8 cellular contexts compared by ENCODE assay signal in the genomic region with DNA sequence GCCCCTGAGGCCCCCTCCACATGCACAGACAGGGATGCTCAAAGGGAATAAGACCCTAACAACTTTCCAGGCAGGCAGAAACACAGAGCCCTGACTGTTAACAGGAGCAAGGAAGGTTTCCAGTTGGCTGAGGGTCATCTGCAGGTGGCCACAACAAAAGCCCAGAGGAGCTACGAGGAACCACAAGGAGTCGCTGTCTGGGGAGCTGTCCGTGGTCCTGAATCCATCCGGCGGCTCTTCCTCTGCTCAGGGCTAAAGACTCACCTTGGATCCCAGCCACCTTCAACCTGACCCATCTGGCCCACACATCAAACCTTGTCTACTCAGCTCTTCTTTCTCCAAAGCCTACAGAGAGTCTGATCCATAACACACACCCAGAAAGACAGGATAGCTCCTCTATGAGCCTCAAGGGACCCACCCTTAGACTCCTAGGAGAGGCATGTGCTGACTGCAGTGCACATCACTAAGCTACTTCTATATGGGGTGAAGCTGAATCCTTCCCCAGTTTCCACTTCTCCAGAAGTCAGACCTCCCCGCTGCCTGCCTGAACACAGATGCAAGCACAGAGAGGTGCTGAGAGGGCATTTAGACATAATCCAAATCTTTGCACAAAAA.
A peak's percentile ranks its signal among the peaks of the same experiment; 100 is the strongest.
DNase-seq lines count a peak whose midpoint lies in the region; ATAC-seq and TF ChIP-seq lines count a peak whose summit lies in the region.

No MANE protein-coding gene starts in this region.

- POLR2A ChIA-PET in PC-9 (lab: Charles Lee; ENCODE audit: unreplicated experiment) = no interaction called here

- H3K36me3 Mint-ChIP-seq in activated T-helper 1 cell treated with anti-CD3 and anti-CD28 coated beads, Interleukin-12 subunit alpha, Interleukin-12 subunit beta, Interleukin-2, Interleukin-4 antibody, amounts not matched to agents 30 ng/mL and 10 ng/mL and 1 ng/mL, durations not matched to agents 14 hours and 24 hours and 36 hours (ENCODE audit: low read depth) = no peaks in the 10 kb centered on the region

- H3K4me3 Mint-ChIP-seq in activated T-helper 1 cell treated with anti-CD3 and anti-CD28 coated beads, Interleukin-12 subunit alpha, Interleukin-12 subunit beta, Interleukin-2, Interleukin-4 antibody, amounts not matched to agents 30 ng/mL and 10 ng/mL and 1 ng/mL, durations not matched to agents 14 hours and 24 hours and 36 hours = no peak overlapping the region

- no peaks in the 10 kb centered on the region for H3K36me3 ChIP-seq in PC-9 (ENCODE audit: low read depth)

- no peaks in the 10 kb centered on the region for H3K9me3 ChIP-seq in PC-9 (ENCODE audit: insufficient read depth, low read depth)

- peak; percentile 30 for DNase-seq in NK-92 treated with Interleukin-12 subunit alpha and Interleukin-12 subunit beta, amount 100 ng/mL, for 24 hours (lab: John Stamatoyannopoulos, UW)
- no peak for DNase-seq in NK-92 (lab: John Stamatoyannopoulos, UW; ENCODE audit: unreplicated experiment)
- peak in 1 of 2 experiments; percentile 31 for DNase-seq in PC-9
- DNase-seq in activated T-helper 1 cell treated with anti-CD3 and anti-CD28 coated beads, Interleukin-12 subunit alpha, Interleukin-12 subunit beta, Interleukin-2, Interleukin-4 antibody, amounts not matched to agents 30 ng/mL and 10 ng/mL and 1 ng/mL, durations not matched to agents 14 hours and 24 hours and 36 hours (ENCODE audit: low spot score) = peak; percentile 38
- peak in 1 of 2 donors; percentile 39 for DNase-seq in foreskin keratinocyte
- DNase-seq in retinal pigment epithelial cell (ENCODE audit: low read depth) = no peak
- DNase-seq in coronary artery (ENCODE audit: low spot score) = no peak

- no peaks in the 10 kb centered on the region for H3K9me2 ChIP-seq in PC-9 (ENCODE audit: insufficient read depth)

- H3K4me1 ChIP-seq in PC-9 (replicated peaks; ENCODE audit: insufficient read depth) (no peaks in the 10 kb centered on the region), foreskin keratinocyte (no peaks in the 10 kb centered on the region)

- no peaks in the 10 kb centered on the region for H3K4me1 Mint-ChIP-seq in activated T-helper 1 cell treated with anti-CD3 and anti-CD28 coated beads, Interleukin-12 subunit alpha, Interleukin-12 subunit beta, Interleukin-2, Interleukin-4 antibody, amounts not matched to agents 30 ng/mL and 10 ng/mL and 1 ng/mL, durations not matched to agents 14 hours and 24 hours and 36 hours (ENCODE audit: low read depth)

- H3K4me2 ChIP-seq in PC-9 = no peak overlapping the region

- H3K27ac Mint-ChIP-seq in activated T-helper 1 cell treated with anti-CD3 and anti-CD28 coated beads, Interleukin-12 subunit alpha, Interleukin-12 subunit beta, Interleukin-2, Interleukin-4 antibody, amounts not matched to agents 30 ng/mL and 10 ng/mL and 1 ng/mL, durations not matched to agents 14 hours and 24 hours and 36 hours = no peak overlapping the region

- ATAC-seq in foreskin keratinocyte (peak; percentile 81), HG02763 (IDR thresholded peaks at IDR 0.05; ENCODE audit: unreplicated experiment) (no peak)

- H3K27ac ChIP-seq in PC-9 (no peak overlapping the region), foreskin keratinocyte (no peak overlapping the region), coronary artery (no peak overlapping the region)

- peaks cover 11% of the 10 kb centered on the region for H3K27me3 ChIP-seq in PC-9 (ENCODE audit: insufficient read depth, low read depth)
- peaks cover 32% of the 10 kb centered on the region for H3K27me3 ChIP-seq in foreskin keratinocyte

- intact Hi-C loops in PC-9 (cut with micrococcal nuclease; ENCODE audit: unreplicated experiment) = no loop called here
- intact Hi-C loops in activated T-helper 1 cell treated with anti-CD3 and anti-CD28 coated beads, Interleukin-12 subunit alpha, Interleukin-12 subunit beta, Interleukin-2, Interleukin-4 antibody, amounts not matched to agents 30 ng/mL and 10 ng/mL and 1 ng/mL, durations not matched to agents 14 hours and 24 hours and 36 hours (cut with micrococcal nuclease) = loop anchor here (1.0 to 2.0 kb wide), 2 partner anchors 115 to 129 kb away; no protein-coding TSS in a partner anchor

- no peaks in the 10 kb centered on the region for H3F3A ChIP-seq in PC-9 (ENCODE audit: insufficient read depth, low read depth)

- peaks cover 13% of the 10 kb centered on the region for H3K27me3 Mint-ChIP-seq in activated T-helper 1 cell treated with anti-CD3 and anti-CD28 coated beads, Interleukin-12 subunit alpha, Interleukin-12 subunit beta, Interleukin-2, Interleukin-4 antibody, amounts not matched to agents 30 ng/mL and 10 ng/mL and 1 ng/mL, durations not matched to agents 14 hours and 24 hours and 36 hours (ENCODE audit: insufficient read depth)

- no peak overlapping the region for H2AFZ ChIP-seq in PC-9

- H4K20me1 ChIP-seq in PC-9 (ENCODE audit: insufficient read depth) = no peaks in the 10 kb centered on the region

- H3K79me2 ChIP-seq in PC-9 (ENCODE audit: low read depth) = no peaks in the 10 kb centered on the region

- H3K4me3 ChIP-seq in PC-9 (no peak overlapping the region), retinal pigment epithelial cell (ENCODE audit: low read length) (no peak overlapping the region), coronary artery (no peak overlapping the region)

- TF ChIP-seq CTCF in PC-9 (conservative IDR thresholded peaks at IDR 0.05) = peak; percentile 61
- TF ChIP-seq CTCF in foreskin keratinocyte (conservative IDR thresholded peaks at IDR 0.05) = peak; percentile 79
- peak; percentile 97 for TF ChIP-seq CTCF in retinal pigment epithelial cell (conservative IDR thresholded peaks at IDR 0.05; ENCODE audit: low read depth, low read length)
- no peak for TF ChIP-seq CTCF in coronary artery (IDR thresholded peaks at IDR 0.05)

- no peaks in the 10 kb centered on the region for H3K9me3 Mint-ChIP-seq in activated T-helper 1 cell treated with anti-CD3 and anti-CD28 coated beads, Interleukin-12 subunit alpha, Interleukin-12 subunit beta, Interleukin-2, Interleukin-4 antibody, amounts not matched to agents 30 ng/mL and 10 ng/mL and 1 ng/mL, durations not matched to agents 14 hours and 24 hours and 36 hours

- CTCF ChIA-PET in PC-9 (lab: Charles Lee) = interaction anchor here (0.5 to 0.9 kb wide), 6 partner anchors 44 to 608 kb away, joined by 3 to 4 read pairs (median 3); no protein-coding TSS in a partner anchor

- BruUV-seq in PC-9 (replicated peaks; lab: Mats Ljungman, UMichigan) = no TSS peak

Comparison
In these comparisons a context has a peak if more than half of its experiments do, and no peak if none do; other contexts are left out.
1. DNase-seq: peak in NK-92 treated with Interleukin-12 subunit alpha and Interleukin-12 subunit beta, amount 100 ng/mL, for 24 hours (single experiment) and activated T-helper 1 cell treated with anti-CD3 and anti-CD28 coated beads, Interleukin-12 subunit alpha, Interleukin-12 subunit beta, Interleukin-2, Interleukin-4 antibody, amounts not matched to agents 30 ng/mL and 10 ng/mL and 1 ng/mL, durations not matched to agents 14 hours and 24 hours and 36 hours (single experiment); none in NK-92 (single experiment), retinal pigment epithelial cell (single experiment) and coronary artery (single experiment).